In the genomic region with DNA sequence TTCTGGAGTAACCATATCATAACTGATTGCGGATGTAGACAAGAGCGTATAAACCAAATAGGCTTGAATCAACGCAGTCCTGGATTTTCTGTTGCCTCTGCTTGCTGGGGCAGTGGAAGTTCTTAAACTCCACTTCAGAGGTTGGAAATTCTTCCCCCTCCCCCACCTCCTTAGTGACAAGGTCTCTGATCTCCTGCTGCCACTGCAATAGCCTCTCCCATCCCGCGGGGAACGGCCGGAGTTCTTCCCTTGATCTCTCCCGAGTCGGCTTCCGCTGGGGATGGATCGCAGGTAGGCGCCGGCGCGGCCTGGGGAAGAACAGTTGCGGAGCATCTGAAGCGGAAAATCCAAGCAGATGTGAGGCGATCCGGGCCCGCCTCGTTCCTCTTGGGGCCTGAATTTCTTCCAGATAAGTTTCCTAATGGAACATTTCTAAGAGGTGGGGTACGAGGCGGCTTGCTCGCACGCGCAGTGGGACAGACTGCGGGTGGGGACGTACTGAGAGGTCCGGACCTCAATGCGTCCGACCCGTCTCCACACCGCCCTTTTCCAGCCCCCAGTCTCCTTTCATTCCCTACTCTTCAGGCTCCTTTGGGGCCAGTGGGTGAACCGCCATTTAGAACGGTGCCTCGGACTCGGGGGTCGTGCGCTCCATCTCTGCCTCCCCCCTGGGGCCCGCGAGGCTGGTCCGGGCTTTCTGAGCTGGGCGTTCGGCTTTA, we compare ENCODE assay signal across 20 cellular contexts. TPM values are rescaled to one million over a fixed set of nuclear protein-coding genes. Genes with fewer than 3 reads are reported as not detected.
DNase-seq lines count a peak whose midpoint lies in the region; ATAC-seq and TF ChIP-seq lines count a peak whose summit lies in the region.
"Had no signal": no experiment of that assay in that cellular context is flagged by ENCODE, and none has a peak within 500 bp of the region (broad histone marks: within the 10 kb centered on the region; RNA-seq: fewer than 3 reads in every experiment).

No MANE protein-coding gene starts in this region.

- H3K4me3 Mint-ChIP-seq in WTC11, result peak overlapping the region; percentile 54
- H3K4me3 Mint-ChIP-seq: activated T-helper 17 cell treated with anti-CD3 and anti-CD28 coated beads, Interleukin-2, amount 50 U/mL, for 72 hours had no signal

- no peaks in the 10 kb centered on the region for H3K9me3 Mint-ChIP-seq in WTC11
- H3K9me3 Mint-ChIP-seq: activated T-helper 17 cell treated with anti-CD3 and anti-CD28 coated beads, Interleukin-2, amount 50 U/mL, for 72 hours had no signal

- TF ChIP-seq CTCF in WTC11 (IDR thresholded peaks at IDR 0.05), result no peak
- TF ChIP-seq CTCF in ascending aorta (IDR thresholded peaks at IDR 0.05), result no peak
- no peak for TF ChIP-seq CTCF in mucosa of descending colon (IDR thresholded peaks at IDR 0.05)

- H3K4me3 ChIP-seq in ascending aorta (no peak overlapping the region), mucosa of descending colon (no peak overlapping the region)
- H3K4me3 ChIP-seq: left ventricle myocardium inferior had no signal

- CTCF ChIA-PET in WTC11 (lab: Charles Lee), result interaction anchor here (0.5 to 2.2 kb wide), 6 partner anchors 9 to 293 kb away, joined by 3 to 8 read pairs (median 4); no protein-coding TSS in a partner anchor

- no peak overlapping the region for H3K27ac Mint-ChIP-seq in WTC11
- H3K27ac Mint-ChIP-seq: activated T-helper 17 cell treated with anti-CD3 and anti-CD28 coated beads, Interleukin-2, amount 50 U/mL, for 72 hours had no signal

- H3K27me3 Mint-ChIP-seq in WTC11 (ENCODE audit: low read depth), result peaks cover 100% of the 10 kb centered on the region

- DNase-seq in AG20443 (ENCODE audit: low spot score) (peak; percentile 12), GM03348 (ENCODE audit: low spot score) (peak; percentile 29), WTC11 (ENCODE audit: low spot score) (peak; percentile 78), left kidney (ENCODE audit: low read depth, low spot score) (peak; percentile 61), ascending aorta (ENCODE audit: low spot score in 2 of 2) (no peak), mucosa of descending colon (no peak), midbrain (lab: John Stamatoyannopoulos, UW) (no peak)
- DNase-seq: AML-193; GF-D8; hypothalamus; KBM-7; left ventricle myocardium inferior; NCI-H1105 treated with DMSO at 0.1 percent for 48 hours; NCI-H774; stimulated activated CD4-positive, alpha-beta T cell treated with anti-CD3 and anti-CD28 coated beads, Interleukin-4, amount 100 ng/mL, for 1 hour had no signal

- ATAC-seq in WTC11 (0 out of 2 replicates have a peak, but pooled peaks have one; percentile 1), mucosa of descending colon (no peak)
- ATAC-seq: activated T-helper 17 cell treated with anti-CD3 and anti-CD28 coated beads, Interleukin-2, amount 50 U/mL, for 72 hours had no signal

- H3K27me3 ChIP-seq in ascending aorta, result peaks cover 79% of the 10 kb centered on the region

- H3K9me3 ChIP-seq in ascending aorta (no peaks in the 10 kb centered on the region), mucosa of descending colon (no peaks in the 10 kb centered on the region)
- H3K9me3 ChIP-seq: left ventricle myocardium inferior had no signal

- H3K4me1 Mint-ChIP-seq in WTC11, result peaks cover 59% of the 10 kb centered on the region

- peaks cover 15 to 32% of the 10 kb centered on the region in 2 donors for H3K4me1 ChIP-seq in ascending aorta
- peaks cover 27% of the 10 kb centered on the region for H3K4me1 ChIP-seq in mucosa of descending colon (ENCODE audit: low read depth)
- H3K4me1 ChIP-seq: parathyroid adenoma had no signal

- POLR2A ChIA-PET in WTC11 (lab: Charles Lee), result no interaction called here

- no peak overlapping the region for H3K27ac ChIP-seq in ascending aorta
- H3K27ac ChIP-seq: left ventricle myocardium inferior, parathyroid adenoma had no signal

- intact Hi-C loops in ascending aorta (cut with DNase I) (no loop called here), mucosa of descending colon (cut with DNase I, micrococcal nuclease) (no loop called here)

- H3K36me3 ChIP-seq in ascending aorta (no peaks in the 10 kb centered on the region), mucosa of descending colon (ENCODE audit: low read depth) (no peaks in the 10 kb centered on the region)
- H3K36me3 ChIP-seq: left ventricle myocardium inferior had no signal

- no peaks in the 10 kb centered on the region; the same call in 1 of the 2 replicates for H3K36me3 Mint-ChIP-seq in WTC11

TF ChIP-seq in WTC11, 78 proteins besides CTCF, POLR2A, EP300 and RAD21:
- TF ChIP-seq, protein P1, sequence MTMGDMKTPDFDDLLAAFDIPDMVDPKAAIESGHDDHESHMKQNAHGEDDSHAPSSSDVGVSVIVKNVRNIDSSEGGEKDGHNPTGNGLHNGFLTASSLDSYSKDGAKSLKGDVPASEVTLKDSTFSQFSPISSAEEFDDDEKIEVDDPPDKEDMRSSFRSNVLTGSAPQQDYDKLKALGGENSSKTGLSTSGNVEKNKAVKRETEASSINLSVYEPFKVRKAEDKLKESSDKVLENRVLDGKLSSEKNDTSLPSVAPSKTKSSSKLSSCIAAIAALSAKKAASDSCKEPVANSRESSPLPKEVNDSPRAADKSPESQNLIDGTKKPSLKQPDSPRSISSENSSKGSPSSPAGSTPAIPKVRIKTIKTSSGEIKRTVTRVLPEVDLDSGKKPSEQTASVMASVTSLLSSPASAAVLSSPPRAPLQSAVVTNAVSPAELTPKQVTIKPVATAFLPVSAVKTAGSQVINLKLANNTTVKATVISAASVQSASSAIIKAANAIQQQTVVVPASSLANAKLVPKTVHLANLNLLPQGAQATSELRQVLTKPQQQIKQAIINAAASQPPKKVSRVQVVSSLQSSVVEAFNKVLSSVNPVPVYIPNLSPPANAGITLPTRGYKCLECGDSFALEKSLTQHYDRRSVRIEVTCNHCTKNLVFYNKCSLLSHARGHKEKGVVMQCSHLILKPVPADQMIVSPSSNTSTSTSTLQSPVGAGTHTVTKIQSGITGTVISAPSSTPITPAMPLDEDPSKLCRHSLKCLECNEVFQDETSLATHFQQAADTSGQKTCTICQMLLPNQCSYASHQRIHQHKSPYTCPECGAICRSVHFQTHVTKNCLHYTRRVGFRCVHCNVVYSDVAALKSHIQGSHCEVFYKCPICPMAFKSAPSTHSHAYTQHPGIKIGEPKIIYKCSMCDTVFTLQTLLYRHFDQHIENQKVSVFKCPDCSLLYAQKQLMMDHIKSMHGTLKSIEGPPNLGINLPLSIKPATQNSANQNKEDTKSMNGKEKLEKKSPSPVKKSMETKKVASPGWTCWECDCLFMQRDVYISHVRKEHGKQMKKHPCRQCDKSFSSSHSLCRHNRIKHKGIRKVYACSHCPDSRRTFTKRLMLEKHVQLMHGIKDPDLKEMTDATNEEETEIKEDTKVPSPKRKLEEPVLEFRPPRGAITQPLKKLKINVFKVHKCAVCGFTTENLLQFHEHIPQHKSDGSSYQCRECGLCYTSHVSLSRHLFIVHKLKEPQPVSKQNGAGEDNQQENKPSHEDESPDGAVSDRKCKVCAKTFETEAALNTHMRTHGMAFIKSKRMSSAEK (CRISPR knock-in tag; IDR thresholded peaks at IDR 0.05; ENCODE audit: borderline replicate concordance), result no peak
- TF ChIP-seq ZNF423 (CRISPR knock-in tag; IDR thresholded peaks at IDR 0.05), result peak; percentile 5; the same call in 1 of the 2 replicates

RNA-seq across cellular contexts. Expression of a gene that starts 3.1 kb away (rescaled TPM):
- total RNA-seq in WTC11 (2021), result 0.09 to 0.17 TPM (median 0.11 TPM) in 3 replicates
- not detected for total RNA-seq in ascending aorta
- total RNA-seq in mucosa of descending colon, result not detected
- total RNA-seq: cerebellum, fibroblast of villous mesenchyme, left ventricle myocardium inferior, temporal lobe had no signal

Comparison
In these comparisons a context has a peak if more than half of its experiments do, and no peak if none do; other contexts are left out.
1. DNase-seq: peak in AG20443 (single experiment), GM03348 (single experiment), WTC11 (single experiment) and left kidney (single experiment); none in ascending aorta (0 of 2), mucosa of descending colon (0 of 3) and midbrain (single experiment).